ENCODE assay signal across 8 cellular contexts in genomic region chr2:127675335-127676261, GRCh38. TPM values are rescaled to one million over a fixed set of nuclear protein-coding genes. Genes with fewer than 3 reads are reported as not detected.
A peak's percentile ranks its signal among the peaks of the same experiment; 100 is the strongest.
DNase-seq lines count a peak whose midpoint lies in the region; ATAC-seq and TF ChIP-seq lines count a peak whose summit lies in the region.

LIMS2 (minus strand) TSS chr2:127675530; CDS start chr2:127675024, 506 bp downstream.

- POLR2A ChIA-PET in T-cell (lab: Charles Lee): interaction anchor here in 1 of 2 donors (0.5 to 1.1 kb wide), 2 partner anchors 27 to 295 kb away, joined by 5 to 11 read pairs; no protein-coding TSS in a partner anchor
- POLR2A ChIA-PET in naive thymus-derived CD8-positive, alpha-beta T cell (lab: Charles Lee): interaction anchor here (0.6 to 1.2 kb wide), 2 partner anchors 25 to 178 kb away, joined by 3 read pairs; no protein-coding TSS in a partner anchor

- no peak within 1 kb of the TSS for H3K27ac Mint-ChIP-seq in T-cell
- H3K27ac Mint-ChIP-seq in naive thymus-derived CD8-positive, alpha-beta T cell: peak within 1 kb of the TSS in 4 of 10 donors; percentile 25 to 63 (median 59)

- H3K4me1 Mint-ChIP-seq in T-cell: peaks cover 7 to 14% (median 8%) of the 10 kb centered on the region in 3 donors
- peaks cover 4 to 18% (median 12%) of the 10 kb centered on the region in 4 donors for H3K4me1 Mint-ChIP-seq in naive thymus-derived CD8-positive, alpha-beta T cell

- H3K9me3 Mint-ChIP-seq in T-cell: no peaks in the 10 kb centered on the region
- no peaks in the 10 kb centered on the region for H3K9me3 Mint-ChIP-seq in naive thymus-derived CD8-positive, alpha-beta T cell

- CTCF ChIA-PET in T-cell (lab: Charles Lee): interaction anchor here in 1 of 2 donors (0.9 kb wide), 1 partner anchor 34 kb away, joined by 4 read pairs; no protein-coding TSS in a partner anchor

- no peak for ATAC-seq in T-cell (replicated peaks in 1 of 4)
- peak; percentile 34 to 40 for ATAC-seq in naive thymus-derived CD8-positive, alpha-beta T cell

- H3K27me3 Mint-ChIP-seq in T-cell: peaks cover 32 to 64% of the 10 kb centered on the region in 2 donors
- H3K27me3 Mint-ChIP-seq in naive thymus-derived CD8-positive, alpha-beta T cell: peaks cover 12 to 74% (median 46%) of the 10 kb centered on the region in 5 donors

- TF ChIP-seq CTCF in fibroblast of lung (conservative IDR thresholded peaks at IDR 0.05 in 1 of 2, IDR thresholded peaks at IDR 0.05 in 1 of 2; ENCODE audit: low read depth in 1 of 2, low read length in 2 of 2): no peak

- H4K20me1 ChIP-seq in fibroblast of lung (ENCODE audit: control insufficient read depth, extremely low read depth, insufficient read depth, low read length): no peaks in the 10 kb centered on the region

- no peaks in the 10 kb centered on the region for H3K4me1 ChIP-seq in fibroblast of lung (ENCODE audit: control insufficient read depth, extremely low read depth, insufficient read depth, low read length)

- H3K27ac ChIP-seq in fibroblast of lung (ENCODE audit: insufficient read depth, low read length): no peak within 1 kb of the TSS

- no peaks in the 10 kb centered on the region for H3K79me2 ChIP-seq in fibroblast of lung (ENCODE audit: control insufficient read depth, insufficient read depth, low read length)

- H3K4me2 ChIP-seq in fibroblast of lung (ENCODE audit: extremely low read depth, insufficient read depth, low read length): peak within 1 kb of the TSS; percentile 67

- H3K4me3 Mint-ChIP-seq in T-cell: peak within 1 kb of the TSS; percentile 65 to 84 (median 75)
- peak within 1 kb of the TSS; percentile 69 to 86 (median 84) for H3K4me3 Mint-ChIP-seq in naive thymus-derived CD8-positive, alpha-beta T cell

- DNase-seq in NCI-H1105 treated with DMSO at 0.1 percent for 48 hours (lab: John Stamatoyannopoulos, UW) (peak; percentile 30), NCI-H1105 (lab: John Stamatoyannopoulos, UW) (no peak), T-cell (no peak), fibroblast of lung (ENCODE audit: low read depth in 2 of 2) (peak in 1 of 2 donors; percentile 41), HUDEP-2 (lab: John Stamatoyannopoulos, UW; ENCODE audit: unreplicated experiment in 76 of 76) (no peak), activated gamma-delta T cell treated with Interleukin-2 at 50 U/mL for 16 hours (no peak), medulla oblongata (ENCODE audit: extremely low spot score) (no peak)
- DNase-seq in naive thymus-derived CD8-positive, alpha-beta T cell: peak in 1 of 10 donors; percentile 12

- no peaks in the 10 kb centered on the region for H3K9me3 ChIP-seq in fibroblast of lung (ENCODE audit: control insufficient read depth, insufficient read depth, low read depth, low read length)

- H3K9ac ChIP-seq in fibroblast of lung (ENCODE audit: insufficient read depth, low read length): peak within 1 kb of the TSS; percentile 62

- peaks cover 18% of the 10 kb centered on the region for H3K27me3 ChIP-seq in fibroblast of lung (ENCODE audit: control insufficient read depth, insufficient read depth, low read length)

- no peak within 1 kb of the TSS for H2AFZ ChIP-seq in fibroblast of lung (ENCODE audit: low read length)

- peak within 1 kb of the TSS; percentile 8 to 62 (median 41) for H3K4me3 ChIP-seq in fibroblast of lung (replicated peaks in 1 of 4; ENCODE audit: control extremely low read depth in 1 of 4, insufficient read depth in 1 of 4, low read depth in 3 of 4, low read length in 4 of 4)

- H3K36me3 Mint-ChIP-seq in T-cell: no peaks in the 10 kb centered on the region
- peaks cover 0 to 3% (median 0%) of the 10 kb centered on the region in 3 donors for H3K36me3 Mint-ChIP-seq in naive thymus-derived CD8-positive, alpha-beta T cell

- no peaks in the 10 kb centered on the region for H3K36me3 ChIP-seq in fibroblast of lung (ENCODE audit: control insufficient read depth, insufficient read depth, low read length)

RNA-seq across cellular contexts. Expression of gene LIMS2, which starts in this region (rescaled TPM):
- total RNA-seq in T-cell: 10 to 100 TPM in 3 of 5 donors, 1 to 10 TPM in 2; 8.4 to 14.8 (median 10.3) TPM
- total RNA-seq in fibroblast of lung: 0.51 and 1.8 TPM in 2 replicates
- polyA plus RNA-seq in fibroblast of lung: 3.0 and 17.3 TPM in 2 replicates
- 9.7 and 42.5 TPM in 2 replicates for polyA plus RNA-seq in fibroblast of lung (2012)
- polyA minus RNA-seq in fibroblast of lung (ENCODE audit: low replicate concordance): 29.9 and 125 TPM in 2 replicates
- 10 to 100 TPM; 10.1 to 11.8 TPM for total RNA-seq in naive thymus-derived CD8-positive, alpha-beta T cell
- 10 to 100 TPM in 1 of 3 donors, 1 to 10 TPM in 2; 3.4 to 12.5 (median 5.8) TPM for polyA plus RNA-seq in naive thymus-derived CD8-positive, alpha-beta T cell

Comparison
In these comparisons a context has a peak if more than half of its experiments do, and no peak if none do; other contexts are left out.
1. ATAC-seq: peak in naive thymus-derived CD8-positive, alpha-beta T cell (2 of 2); none in T-cell (0 of 4).